28 cellular contexts compared by ENCODE assay signal in genomic region chr18:39618265-39619003, GRCh38.
"Had no signal": no experiment of that assay in that cellular context is flagged by ENCODE, and none has a peak within 500 bp of the region (broad histone marks: within the 10 kb centered on the region; RNA-seq: fewer than 3 reads in every experiment).

No MANE protein-coding gene starts in this region.

- H3K27me3 ChIP-seq: adrenal gland, ascending aorta, breast epithelium, cardiac muscle cell, colonic mucosa had no signal

- H3K27me3 Mint-ChIP-seq: activated CD4-positive, alpha-beta memory T cell treated with anti-CD3 and anti-CD28 coated beads for 36 hours; activated CD4-positive, alpha-beta T cell treated with anti-CD3 and anti-CD28 coated beads for 36 hours; activated CD4-positive, alpha-beta T cell treated with anti-CD3 and anti-CD28 coated beads, Interleukin-2, amount 10 ng/mL, durations not matched to agents 24 days and 14 days; activated CD8-positive, alpha-beta memory T cell treated with anti-CD3 and anti-CD28 coated beads, Interleukin-2, amount 10 ng/mL, durations not matched to agents 7 days and 5 days; activated naive CD4-positive, alpha-beta T cell treated with anti-CD3 and anti-CD28 coated beads, Interleukin-2, amount 50 U/mL, for 24 hours; activated naive CD8-positive, alpha-beta T cell treated with anti-CD3 and anti-CD28 coated beads for 36 hours; activated naive CD8-positive, alpha-beta T cell treated with anti-CD3 and anti-CD28 coated beads, Interleukin-2, amount 50 U/mL, for 24 hours; brain had no signal

- H3K9me3 ChIP-seq: adrenal gland, ascending aorta, colonic mucosa had no signal

- H3K4me3 ChIP-seq: adrenal gland, ascending aorta, breast epithelium, cardiac muscle cell, colonic mucosa had no signal

- ATAC-seq: activated CD4-positive, alpha-beta T cell treated with anti-CD3 and anti-CD28 coated beads for 36 hours; activated CD8-positive, alpha-beta memory T cell treated with anti-CD3 and anti-CD28 coated beads, Interleukin-2, amount 10 ng/mL, durations not matched to agents 7 days and 5 days; activated CD8-positive, alpha-beta T cell treated with anti-CD3 and anti-CD28 coated beads, Interleukin-2, amount 10 ng/mL, durations not matched to agents 7 days and 5 days; activated naive CD8-positive, alpha-beta T cell treated with anti-CD3 and anti-CD28 coated beads, Interleukin-2, amount 50 U/mL, for 24 hours; esophagus mucosa had no signal

- H3K4me1 Mint-ChIP-seq: activated CD4-positive, alpha-beta T cell treated with anti-CD3 and anti-CD28 coated beads for 36 hours; activated CD4-positive, alpha-beta T cell treated with anti-CD3 and anti-CD28 coated beads, Interleukin-2, amount 10 ng/mL, durations not matched to agents 24 days and 14 days; activated CD8-positive, alpha-beta memory T cell treated with anti-CD3 and anti-CD28 coated beads, Interleukin-2, amount 10 ng/mL, durations not matched to agents 7 days and 5 days; activated naive CD4-positive, alpha-beta T cell treated with anti-CD3 and anti-CD28 coated beads, Interleukin-2, amount 50 U/mL, for 24 hours; activated naive CD8-positive, alpha-beta T cell treated with anti-CD3 and anti-CD28 coated beads for 36 hours; activated naive CD8-positive, alpha-beta T cell treated with anti-CD3 and anti-CD28 coated beads, Interleukin-2, amount 50 U/mL, for 24 hours; brain had no signal

- H3K4me3 Mint-ChIP-seq: activated CD4-positive, alpha-beta memory T cell treated with anti-CD3 and anti-CD28 coated beads for 36 hours; activated CD4-positive, alpha-beta T cell treated with anti-CD3 and anti-CD28 coated beads for 36 hours; activated CD4-positive, alpha-beta T cell treated with anti-CD3 and anti-CD28 coated beads, Interleukin-2, amount 10 ng/mL, durations not matched to agents 24 days and 14 days; activated CD8-positive, alpha-beta memory T cell treated with anti-CD3 and anti-CD28 coated beads, Interleukin-2, amount 10 ng/mL, durations not matched to agents 7 days and 5 days; activated CD8-positive, alpha-beta T cell treated with anti-CD3 and anti-CD28 coated beads, Interleukin-2, amount 10 ng/mL, durations not matched to agents 7 days and 5 days; activated naive CD4-positive, alpha-beta T cell treated with anti-CD3 and anti-CD28 coated beads for 36 hours; activated naive CD4-positive, alpha-beta T cell treated with anti-CD3 and anti-CD28 coated beads, Interleukin-2, amount 50 U/mL, for 24 hours; activated naive CD8-positive, alpha-beta T cell treated with anti-CD3 and anti-CD28 coated beads for 36 hours; activated naive CD8-positive, alpha-beta T cell treated with anti-CD3 and anti-CD28 coated beads, Interleukin-2, amount 50 U/mL, for 24 hours; brain had no signal

- DNase-seq: activated CD4-positive, alpha-beta memory T cell treated with anti-CD3 and anti-CD28 coated beads for 36 hours; activated CD4-positive, alpha-beta T cell treated with anti-CD3 and anti-CD28 coated beads for 36 hours; activated CD4-positive, alpha-beta T cell treated with anti-CD3 and anti-CD28 coated beads, Interleukin-2, amount 10 ng/mL, durations not matched to agents 24 days and 14 days; activated CD4-positive, CD25-positive, alpha-beta regulatory T cell; activated CD4-positive, CD25-positive, alpha-beta regulatory T cell treated with anti-CD3 and anti-CD28 coated beads, Interleukin-2, amount 50 U/mL, for 72 hours; activated CD8-positive, alpha-beta memory T cell treated with anti-CD3 and anti-CD28 coated beads, Interleukin-2, amount 10 ng/mL, durations not matched to agents 7 days and 5 days; activated CD8-positive, alpha-beta memory T cell treated with anti-CD3 and anti-CD28 coated beads, Interleukin-2, amount 50 U/mL, for 4 hours; activated CD8-positive, alpha-beta T cell treated with anti-CD3 and anti-CD28 coated beads, Interleukin-2, amount 10 ng/mL, durations not matched to agents 7 days and 5 days; activated naive CD4-positive, alpha-beta T cell treated with anti-CD3 and anti-CD28 coated beads for 36 hours; activated naive CD8-positive, alpha-beta T cell treated with anti-CD3 and anti-CD28 coated beads for 36 hours; activated naive CD8-positive, alpha-beta T cell treated with anti-CD3 and anti-CD28 coated beads, Interleukin-2, amount 50 U/mL, for 24 hours; activated T-cell treated with anti-CD3 and anti-CD28 coated beads, Interleukin-2, amount 50 U/mL, for 1 hour; activated T-cell treated with anti-CD3 and anti-CD28 coated beads, Interleukin-2, amount 50 U/mL, for 48 hours; adrenal gland; amygdala; central memory CD4-positive, alpha-beta T cell; cerebellar nuclear complex; colonic mucosa; effector CD8-positive, alpha-beta T cell; foreskin fibroblast; head of caudate nucleus; T-helper 2 cell had no signal

- H3K4me1 ChIP-seq: adrenal gland, ascending aorta, breast epithelium, colonic mucosa had no signal

- H3K9me3 Mint-ChIP-seq: activated CD4-positive, alpha-beta T cell treated with anti-CD3 and anti-CD28 coated beads, Interleukin-2, amount 10 ng/mL, durations not matched to agents 24 days and 14 days; activated naive CD8-positive, alpha-beta T cell treated with anti-CD3 and anti-CD28 coated beads, Interleukin-2, amount 50 U/mL, for 24 hours had no signal

- H3K27ac ChIP-seq: adrenal gland, ascending aorta, breast epithelium, cardiac muscle cell, colonic mucosa had no signal

- H3K36me3 ChIP-seq: adrenal gland, ascending aorta, breast epithelium, cardiac muscle cell, colonic mucosa had no signal

- H3K36me3 Mint-ChIP-seq: activated CD4-positive, alpha-beta memory T cell treated with anti-CD3 and anti-CD28 coated beads for 36 hours; activated CD8-positive, alpha-beta memory T cell treated with anti-CD3 and anti-CD28 coated beads, Interleukin-2, amount 10 ng/mL, durations not matched to agents 7 days and 5 days; activated naive CD4-positive, alpha-beta T cell treated with anti-CD3 and anti-CD28 coated beads, Interleukin-2, amount 50 U/mL, for 24 hours; activated naive CD8-positive, alpha-beta T cell treated with anti-CD3 and anti-CD28 coated beads for 36 hours; brain had no signal

- H3K27ac Mint-ChIP-seq: activated CD4-positive, alpha-beta memory T cell treated with anti-CD3 and anti-CD28 coated beads for 36 hours; activated CD4-positive, alpha-beta T cell treated with anti-CD3 and anti-CD28 coated beads for 36 hours; activated CD4-positive, alpha-beta T cell treated with anti-CD3 and anti-CD28 coated beads, Interleukin-2, amount 10 ng/mL, durations not matched to agents 24 days and 14 days; activated CD8-positive, alpha-beta memory T cell treated with anti-CD3 and anti-CD28 coated beads, Interleukin-2, amount 10 ng/mL, durations not matched to agents 7 days and 5 days; activated CD8-positive, alpha-beta T cell treated with anti-CD3 and anti-CD28 coated beads, Interleukin-2, amount 10 ng/mL, durations not matched to agents 7 days and 5 days; activated naive CD4-positive, alpha-beta T cell treated with anti-CD3 and anti-CD28 coated beads for 36 hours; activated naive CD4-positive, alpha-beta T cell treated with anti-CD3 and anti-CD28 coated beads, Interleukin-2, amount 50 U/mL, for 24 hours; activated naive CD8-positive, alpha-beta T cell treated with anti-CD3 and anti-CD28 coated beads for 36 hours; activated naive CD8-positive, alpha-beta T cell treated with anti-CD3 and anti-CD28 coated beads, Interleukin-2, amount 50 U/mL, for 24 hours; brain had no signal
